Comparison of ENCODE assay signal across 15 cellular contexts in the genomic region with DNA sequence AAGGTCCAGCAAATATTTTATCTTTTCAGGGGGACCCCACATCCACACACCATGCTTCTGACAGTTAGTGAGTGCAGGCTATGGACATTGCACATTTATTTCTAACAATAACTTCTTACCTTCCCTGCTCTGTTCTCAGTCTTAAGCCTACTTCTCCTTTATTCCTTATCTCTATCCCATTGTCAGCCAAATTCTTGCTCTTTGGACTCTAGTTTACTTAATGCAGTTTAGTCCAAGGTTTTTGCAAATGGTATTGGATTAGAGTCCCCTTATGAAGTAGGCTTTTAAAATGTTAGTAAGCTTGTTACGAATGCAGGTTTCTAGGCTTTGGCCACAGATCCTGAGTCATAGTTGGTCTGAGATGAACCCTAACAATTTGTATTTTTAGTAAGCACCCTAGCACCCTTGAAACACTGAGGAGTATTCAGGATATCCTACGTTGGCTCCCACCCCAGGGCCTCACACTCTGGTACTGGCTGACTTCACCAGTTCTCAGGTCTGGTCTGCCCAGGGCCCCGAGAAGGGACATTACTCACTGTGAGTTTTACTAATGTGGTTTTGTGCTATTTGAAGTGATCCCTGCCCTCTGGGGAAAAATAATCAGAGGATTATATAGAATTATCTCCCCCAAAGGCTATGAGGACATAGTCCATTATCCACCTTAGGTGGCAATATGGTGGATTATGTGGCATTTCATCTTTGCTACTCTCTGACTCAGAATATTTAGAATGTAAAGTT.
DNase-seq lines count a peak whose midpoint lies in the region; ATAC-seq and TF ChIP-seq lines count a peak whose summit lies in the region.
"Had no signal": no experiment of that assay in that cellular context is flagged by ENCODE, and none has a peak within 500 bp of the region (broad histone marks: within the 10 kb centered on the region; RNA-seq: fewer than 3 reads in every experiment).

No MANE protein-coding gene starts in this region.

- H3K27ac ChIP-seq in mammary epithelial cell (ENCODE audit: insufficient read depth, low read depth, low read length): peak overlapping the region; percentile 66
- H3K27ac ChIP-seq: right atrium auricular region had no signal

- no peak overlapping the region for H3K4me3 ChIP-seq in mammary epithelial cell (replicated peaks in 1 of 3; ENCODE audit: insufficient read depth in 1 of 3, low read depth in 2 of 3, low read length in 3 of 3)
- H3K4me3 ChIP-seq: right atrium auricular region had no signal

- intact Hi-C loops in mammary epithelial cell (cut with micrococcal nuclease): no loop called here
- intact Hi-C loops in activated CD4-positive, alpha-beta T cell treated with anti-CD3 and anti-CD28 coated beads for 36 hours (cut with DNase I, micrococcal nuclease): no loop called here

- H3K79me2 ChIP-seq in mammary epithelial cell (ENCODE audit: insufficient read depth, low read length): no peaks in the 10 kb centered on the region

- POLR2A ChIA-PET in activated CD4-positive, alpha-beta T cell treated with anti-CD3 and anti-CD28 coated beads for 36 hours (lab: Charles Lee): interaction anchor here (0.6 kb wide), 1 partner anchor 88 kb away, joined by 3 read pairs; no protein-coding TSS in a partner anchor

- DNase-seq in EL: peak; percentile 65
- peak; percentile 59 for DNase-seq in NCI-H82 (lab: John Stamatoyannopoulos, UW)
- peak; percentile 88 for DNase-seq in mammary epithelial cell
- no peak for DNase-seq in NCI-H2227 treated with DMSO at 0.1 percent for 48 hours (lab: John Stamatoyannopoulos, UW)
- DNase-seq in cerebellum (ENCODE audit: low spot score): no peak
- no peak for DNase-seq in activated CD4-positive, alpha-beta T cell treated with anti-CD3 and anti-CD28 coated beads for 36 hours
- DNase-seq in NCI-H1105 (lab: John Stamatoyannopoulos, UW): no peak
- DNase-seq: activated CD8-positive, alpha-beta memory T cell treated with anti-CD3 and anti-CD28 coated beads, Interleukin-2, amount 50 U/mL, for 48 hours; NCI-H1417; NCI-H526 treated with DMSO at 0.1 percent for 48 hours; stimulated activated naive CD8-positive, alpha-beta T cell treated with anti-CD3 and anti-CD28 coated beads, Interleukin-15, Interleukin-2, amounts not matched to agents 100 U/mL and 50 U/mL, for 24 hours had no signal

- no peak overlapping the region for H2AFZ ChIP-seq in mammary epithelial cell (ENCODE audit: low read depth, low read length)

- in situ Hi-C loops in mammary epithelial cell (cut with MboI; ENCODE audit: low sequenced_read_pairs in 2 of 2): no loop called here

- dilution Hi-C loops in mammary epithelial cell (cut with HindIII; ENCODE audit: low sequenced_read_pairs): no loop called here

- BruUV-seq in mammary epithelial cell (replicated peaks; lab: Mats Ljungman, UMichigan): no TSS peak

- H3K9ac ChIP-seq in mammary epithelial cell (ENCODE audit: insufficient read depth, low read length): no peak overlapping the region

- no peaks in the 10 kb centered on the region for H3K27me3 Mint-ChIP-seq in nephron (ENCODE audit: low read depth)
- peaks cover 2% of the 10 kb centered on the region for H3K27me3 Mint-ChIP-seq in activated CD4-positive, alpha-beta T cell treated with anti-CD3 and anti-CD28 coated beads for 36 hours

- no peak overlapping the region for H3K4me3 Mint-ChIP-seq in nephron
- H3K4me3 Mint-ChIP-seq in activated CD4-positive, alpha-beta T cell treated with anti-CD3 and anti-CD28 coated beads for 36 hours: no peak overlapping the region
- H3K4me3 Mint-ChIP-seq: activated naive CD8-positive, alpha-beta T cell had no signal

- no peaks in the 10 kb centered on the region for H3K27me3 ChIP-seq in mammary epithelial cell (ENCODE audit: insufficient read depth, low read length)
- H3K27me3 ChIP-seq: right atrium auricular region had no signal

- H3K9me3 ChIP-seq in mammary epithelial cell (replicated peaks; ENCODE audit: insufficient read depth, low read length): peaks cover 4% of the 10 kb centered on the region
- H3K9me3 ChIP-seq: right atrium auricular region had no signal

- CTCF ChIA-PET in mammary epithelial cell (lab: Charles Lee; ENCODE audit: low non-redundant PET): no interaction called here
- CTCF ChIA-PET in activated CD4-positive, alpha-beta T cell treated with anti-CD3 and anti-CD28 coated beads for 36 hours (lab: Charles Lee): no interaction called here

- H3K4me1 Mint-ChIP-seq in nephron: peaks cover 41% of the 10 kb centered on the region
- no peaks in the 10 kb centered on the region for H3K4me1 Mint-ChIP-seq in activated CD4-positive, alpha-beta T cell treated with anti-CD3 and anti-CD28 coated beads for 36 hours

- peaks cover 4% of the 10 kb centered on the region for H3K36me3 Mint-ChIP-seq in nephron (ENCODE audit: low read depth)
- peaks cover 2% of the 10 kb centered on the region for H3K36me3 Mint-ChIP-seq in activated CD4-positive, alpha-beta T cell treated with anti-CD3 and anti-CD28 coated beads for 36 hours (ENCODE audit: low read depth)
- H3K36me3 Mint-ChIP-seq: activated naive CD8-positive, alpha-beta T cell had no signal

- peaks cover 17% of the 10 kb centered on the region for H3K9me3 Mint-ChIP-seq in nephron
- peaks cover 8% of the 10 kb centered on the region for H3K9me3 Mint-ChIP-seq in activated CD4-positive, alpha-beta T cell treated with anti-CD3 and anti-CD28 coated beads for 36 hours (ENCODE audit: low read depth)

- no peak for ATAC-seq in activated CD4-positive, alpha-beta T cell treated with anti-CD3 and anti-CD28 coated beads for 36 hours
- ATAC-seq: HepG2; stimulated activated naive CD8-positive, alpha-beta T cell treated with anti-CD3 and anti-CD28 coated beads, Interleukin-15, Interleukin-2, amounts not matched to agents 100 U/mL and 50 U/mL, for 24 hours had no signal

- peaks cover 30% of the 10 kb centered on the region for H3K4me1 ChIP-seq in mammary epithelial cell (ENCODE audit: insufficient read depth, low read length)

- peak overlapping the region; percentile 49 to 86 (median 66) for H3K27ac Mint-ChIP-seq in nephron
- H3K27ac Mint-ChIP-seq in activated CD4-positive, alpha-beta T cell treated with anti-CD3 and anti-CD28 coated beads for 36 hours: no peak overlapping the region
- H3K27ac Mint-ChIP-seq: activated naive CD8-positive, alpha-beta T cell had no signal

- WGBS in mammary epithelial cell (ENCODE audit: low coverage, missing lambda C conversion rate): 3% methylated on average over 3 of the region's 3 CpGs

- H3K36me3 ChIP-seq in mammary epithelial cell (ENCODE audit: insufficient read depth, low read length): no peaks in the 10 kb centered on the region
- H3K36me3 ChIP-seq: right atrium auricular region had no signal

- TF ChIP-seq CTCF in mammary epithelial cell (conservative IDR thresholded peaks at IDR 0.05 in 1 of 2, IDR thresholded peaks at IDR 0.05 in 1 of 2; ENCODE audit: extremely low read depth in 1 of 2, insufficient read depth in 1 of 2, low read depth in 1 of 2, low read length in 2 of 2) (no peak), nephron (IDR thresholded peaks at IDR 0.05; ENCODE audit: unreplicated experiment in 3 of 3) (no peak)

- H4K20me1 ChIP-seq in mammary epithelial cell (ENCODE audit: insufficient read depth, low read length): no peaks in the 10 kb centered on the region

- H3K4me2 ChIP-seq in mammary epithelial cell (ENCODE audit: insufficient read depth, low read depth, low read length): peak overlapping the region; percentile 32

Comparison
In these comparisons a context has a peak if more than half of its experiments do, and no peak if none do; other contexts are left out.
1. DNase-seq: peak in EL (single experiment), NCI-H82 (single experiment) and mammary epithelial cell (single experiment); none in NCI-H2227 treated with DMSO at 0.1 percent for 48 hours (single experiment), cerebellum (single experiment), activated CD4-positive, alpha-beta T cell treated with anti-CD3 and anti-CD28 coated beads for 36 hours (single experiment) and NCI-H1105 (single experiment).